14 cellular contexts compared by ENCODE assay signal in the genomic region with DNA sequence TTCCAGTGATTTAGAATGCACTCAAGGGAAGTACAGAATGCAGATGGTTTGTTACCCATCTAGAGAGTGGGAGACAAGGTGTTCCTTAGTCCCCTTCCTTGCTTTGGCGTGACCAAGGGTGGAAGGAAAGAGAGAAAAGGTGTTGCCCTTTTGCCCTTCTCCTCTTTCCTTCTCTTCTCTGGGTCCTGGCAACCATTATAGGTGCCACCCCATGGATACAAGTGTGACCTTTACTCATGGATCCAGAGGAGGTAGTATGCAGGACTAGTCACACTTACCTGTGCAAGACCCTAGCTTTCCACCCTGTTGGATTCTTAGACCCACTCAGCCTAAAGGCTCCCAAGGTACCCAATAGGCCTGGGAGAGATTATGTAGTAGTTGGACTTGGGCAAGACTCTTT. TPM values are rescaled to one million over a fixed set of nuclear protein-coding genes. Genes with fewer than 3 reads are reported as not detected.
DNase-seq lines count a peak whose midpoint lies in the region; ATAC-seq and TF ChIP-seq lines count a peak whose summit lies in the region.
"Had no signal": no experiment of that assay in that cellular context is flagged by ENCODE, and none has a peak within 500 bp of the region (broad histone marks: within the 10 kb centered on the region; RNA-seq: fewer than 3 reads in every experiment).

No MANE protein-coding gene starts in this region.

- peaks cover 4% of the 10 kb centered on the region for H3K36me3 Mint-ChIP-seq in activated naive CD4-positive, alpha-beta T cell treated with anti-CD3 and anti-CD28 coated beads, Interleukin-2, amount 10 ng/mL, durations not matched to agents 7 days and 5 days
- peaks cover 37 to 50% of the 10 kb centered on the region in 2 donors for H3K36me3 Mint-ChIP-seq in stimulated activated naive B cell treated with anti-CD40 and anti-IgM and Interleukin-4, amounts not matched to agents 10 μg/mL and 1 μg/mL and 100 μg/mL, for 72 hours

- in situ Hi-C loops in mammary epithelial cell (cut with MboI; ENCODE audit: low sequenced_read_pairs in 2 of 2) = no loop called here

- CTCF ChIA-PET in mammary epithelial cell (lab: Charles Lee; ENCODE audit: low non-redundant PET) = no interaction called here
- CTCF ChIA-PET in activated naive CD4-positive, alpha-beta T cell treated with anti-CD3 and anti-CD28 coated beads, Interleukin-2, amount 10 ng/mL, durations not matched to agents 7 days and 5 days (lab: Charles Lee) = interaction anchor here (1.0 kb wide), 1 partner anchor 644 kb away, joined by 3 read pairs; no protein-coding TSS in a partner anchor

- H4K8ac ChIP-seq in mesenchymal stem cell (ENCODE audit: low read length) = no peak overlapping the region

- no peak overlapping the region for H2AFZ ChIP-seq in mammary epithelial cell (ENCODE audit: low read depth, low read length)
- no peak overlapping the region for H2AFZ ChIP-seq in mesenchymal stem cell (ENCODE audit: low read depth, low read length)

- H2BK5ac ChIP-seq in mesenchymal stem cell (ENCODE audit: low read depth, low read length, poor library complexity, severe bottlenecking) = no peak overlapping the region

- no peaks in the 10 kb centered on the region for H3K27me3 Mint-ChIP-seq in activated naive CD4-positive, alpha-beta T cell treated with anti-CD3 and anti-CD28 coated beads, Interleukin-2, amount 10 ng/mL, durations not matched to agents 7 days and 5 days
- no peaks in the 10 kb centered on the region for H3K27me3 Mint-ChIP-seq in stimulated activated naive B cell treated with anti-CD40 and anti-IgM and Interleukin-4, amounts not matched to agents 10 μg/mL and 1 μg/mL and 100 μg/mL, for 72 hours
- H3K27me3 Mint-ChIP-seq: IgD-negative memory B cell had no signal

- no peak overlapping the region for H3K14ac ChIP-seq in mesenchymal stem cell (ENCODE audit: low read length in 2 of 2)

- no peak overlapping the region for H2BK12ac ChIP-seq in mesenchymal stem cell (ENCODE audit: low read length in 2 of 2)

- no peak overlapping the region for H3K18ac ChIP-seq in mesenchymal stem cell (ENCODE audit: low read depth in 1 of 2, low read length in 2 of 2)

- H3K4me3 ChIP-seq in mammary epithelial cell (replicated peaks in 1 of 3; ENCODE audit: insufficient read depth in 1 of 3, low read depth in 2 of 3, low read length in 3 of 3) (no peak overlapping the region), mesenchymal stem cell (ENCODE audit: insufficient read depth in 1 of 2, low read depth in 1 of 2, low read length in 2 of 2) (no peak overlapping the region)
- H3K4me3 ChIP-seq: skin epidermis, tibial nerve had no signal

- H3K36me3 ChIP-seq in mammary epithelial cell (ENCODE audit: insufficient read depth, low read length) (no peaks in the 10 kb centered on the region), mesenchymal stem cell (ENCODE audit: control insufficient read depth in 1 of 2, insufficient read depth in 2 of 2, low read depth in 1 of 2, low read length in 2 of 2) (no peaks in the 10 kb centered on the region)

- no peaks in the 10 kb centered on the region for H3K4me1 ChIP-seq in mammary epithelial cell (ENCODE audit: insufficient read depth, low read length)
- no peaks in the 10 kb centered on the region for H3K4me1 ChIP-seq in mesenchymal stem cell (ENCODE audit: control insufficient read depth, insufficient read depth, low read depth, low read length)
- H3K4me1 ChIP-seq: tibial nerve had no signal

- H3K4me2 ChIP-seq in mammary epithelial cell (ENCODE audit: insufficient read depth, low read depth, low read length) = no peak overlapping the region
- H3K4me2 ChIP-seq in mesenchymal stem cell (ENCODE audit: low read length, poor library complexity, severe bottlenecking) = no peak overlapping the region

- DNase-seq in DMS 273 (lab: John Stamatoyannopoulos, UW; ENCODE audit: unreplicated experiment) (peak; percentile 64), DMS 273 treated with DMSO at 0.1 percent for 48 hours (lab: John Stamatoyannopoulos, UW) (no peak), mammary epithelial cell (peak; percentile 21), mesenchymal stem cell (peak; percentile 40), dedifferentiated amniotic fluid mesenchymal stem cell (ENCODE audit: extremely low spot score) (no peak)
- no peak for DNase-seq in activated naive CD4-positive, alpha-beta T cell treated with anti-CD3 and anti-CD28 coated beads, Interleukin-2, amount 10 ng/mL, durations not matched to agents 7 days and 5 days
- no peak for DNase-seq in stimulated activated naive B cell treated with anti-CD40 and anti-IgM and Interleukin-4, amounts not matched to agents 10 μg/mL and 1 μg/mL and 100 μg/mL, for 72 hours
- DNase-seq: kidney, NCI-H2171 had no signal

- TF ChIP-seq EP300 in Ishikawa (IDR thresholded peaks at IDR 0.05; ENCODE audit: borderline replicate concordance) = no peak

- BruUV-seq in mammary epithelial cell (replicated peaks; lab: Mats Ljungman, UMichigan) = no TSS peak

- H3K27me3 ChIP-seq in mammary epithelial cell (ENCODE audit: insufficient read depth, low read length) = no peaks in the 10 kb centered on the region
- no peaks in the 10 kb centered on the region for H3K27me3 ChIP-seq in mesenchymal stem cell (ENCODE audit: control insufficient read depth in 1 of 2, insufficient read depth in 1 of 2, low read length in 2 of 2)
- H3K27me3 ChIP-seq: tibial nerve had no signal

- ATAC-seq in stimulated activated naive B cell treated with anti-CD40 and anti-IgM and Interleukin-4, amounts not matched to agents 10 μg/mL and 1 μg/mL and 100 μg/mL, for 72 hours (replicated peaks) = no peak

- H3K79me2 ChIP-seq in mammary epithelial cell (ENCODE audit: insufficient read depth, low read length) = no peaks in the 10 kb centered on the region

- H3K9me3 Mint-ChIP-seq in activated naive CD4-positive, alpha-beta T cell treated with anti-CD3 and anti-CD28 coated beads, Interleukin-2, amount 10 ng/mL, durations not matched to agents 7 days and 5 days = peaks cover 64% of the 10 kb centered on the region
- H3K9me3 Mint-ChIP-seq in stimulated activated naive B cell treated with anti-CD40 and anti-IgM and Interleukin-4, amounts not matched to agents 10 μg/mL and 1 μg/mL and 100 μg/mL, for 72 hours = peaks cover 38 to 46% of the 10 kb centered on the region in 2 donors

- H3K27ac Mint-ChIP-seq in activated naive CD4-positive, alpha-beta T cell treated with anti-CD3 and anti-CD28 coated beads, Interleukin-2, amount 10 ng/mL, durations not matched to agents 7 days and 5 days = no peak overlapping the region
- H3K27ac Mint-ChIP-seq in stimulated activated naive B cell treated with anti-CD40 and anti-IgM and Interleukin-4, amounts not matched to agents 10 μg/mL and 1 μg/mL and 100 μg/mL, for 72 hours = no peak overlapping the region
- H3K27ac Mint-ChIP-seq: IgD-negative memory B cell had no signal

- no peak for TF ChIP-seq CTCF in mammary epithelial cell (conservative IDR thresholded peaks at IDR 0.05 in 1 of 2, IDR thresholded peaks at IDR 0.05 in 1 of 2; ENCODE audit: extremely low read depth in 1 of 2, insufficient read depth in 1 of 2, low read depth in 1 of 2, low read length in 2 of 2)

- H3K9me3 ChIP-seq in mammary epithelial cell (replicated peaks; ENCODE audit: insufficient read depth, low read length) (peaks cover 45% of the 10 kb centered on the region), mesenchymal stem cell (ENCODE audit: control insufficient read depth, low read length) (peaks cover 51% of the 10 kb centered on the region)

- no peak overlapping the region for H3K4me3 Mint-ChIP-seq in activated naive CD4-positive, alpha-beta T cell treated with anti-CD3 and anti-CD28 coated beads, Interleukin-2, amount 10 ng/mL, durations not matched to agents 7 days and 5 days
- peak overlapping the region in 1 of 2 donors; percentile 17 for H3K4me3 Mint-ChIP-seq in stimulated activated naive B cell treated with anti-CD40 and anti-IgM and Interleukin-4, amounts not matched to agents 10 μg/mL and 1 μg/mL and 100 μg/mL, for 72 hours
- H3K4me3 Mint-ChIP-seq: IgD-negative memory B cell had no signal

- H3K27ac ChIP-seq in mammary epithelial cell (ENCODE audit: insufficient read depth, low read depth, low read length) (no peak overlapping the region), mesenchymal stem cell (ENCODE audit: low read length, poor library complexity, severe bottlenecking) (no peak overlapping the region)
- H3K27ac ChIP-seq: 22Rv1, skin epidermis, tibial nerve had no signal

- H4K91ac ChIP-seq in mesenchymal stem cell (ENCODE audit: low read length) = no peak overlapping the region

- H3K23ac ChIP-seq in mesenchymal stem cell (ENCODE audit: low read length in 2 of 2) = no peak overlapping the region

- no peak overlapping the region for H2AK5ac ChIP-seq in mesenchymal stem cell (ENCODE audit: low read length, severe bottlenecking)

- dilution Hi-C loops in mammary epithelial cell (cut with HindIII; ENCODE audit: low sequenced_read_pairs) = no loop called here

- intact Hi-C loops in mammary epithelial cell (cut with micrococcal nuclease) = no loop called here

- H3K9ac ChIP-seq in mammary epithelial cell (ENCODE audit: insufficient read depth, low read length) = no peak overlapping the region
- no peak overlapping the region for H3K9ac ChIP-seq in mesenchymal stem cell (ENCODE audit: low read length)

- WGBS in mammary epithelial cell (ENCODE audit: low coverage, missing lambda C conversion rate) = 17% methylated on average over 1 of the region's 1 CpG
- no CpG with 5 or more reads among the region's 1 CpG for WGBS in mesenchymal stem cell

- no peak overlapping the region for H2BK120ac ChIP-seq in mesenchymal stem cell (ENCODE audit: low read depth, low read length)

- H3K79me1 ChIP-seq in mesenchymal stem cell (replicated peaks; ENCODE audit: low read length, poor library complexity, severe bottlenecking) = no peaks in the 10 kb centered on the region

- H4K20me1 ChIP-seq in mammary epithelial cell (ENCODE audit: insufficient read depth, low read length) = no peaks in the 10 kb centered on the region

- H2BK15ac ChIP-seq in mesenchymal stem cell (ENCODE audit: low read depth, poor library complexity, severe bottlenecking) = no peak overlapping the region

- TF ChIP-seq RAD21 in Ishikawa (IDR thresholded peaks at IDR 0.05; ENCODE audit: low read depth) = no peak

- H3K4ac ChIP-seq in mesenchymal stem cell (ENCODE audit: low read depth in 1 of 2, low read length in 2 of 2) = no peak overlapping the region

- H3K4me1 Mint-ChIP-seq in activated naive CD4-positive, alpha-beta T cell treated with anti-CD3 and anti-CD28 coated beads, Interleukin-2, amount 10 ng/mL, durations not matched to agents 7 days and 5 days = no peaks in the 10 kb centered on the region
- no peaks in the 10 kb centered on the region for H3K4me1 Mint-ChIP-seq in stimulated activated naive B cell treated with anti-CD40 and anti-IgM and Interleukin-4, amounts not matched to agents 10 μg/mL and 1 μg/mL and 100 μg/mL, for 72 hours

RNA-seq across cellular contexts. Expression of gene RBFA, which starts 11.6 kb away (rescaled TPM):
- 10 to 100 TPM; 29.3 to 35.1 TPM for total RNA-seq in mammary epithelial cell
- polyA plus RNA-seq in mammary epithelial cell = 34.0 TPM
- polyA minus RNA-seq in mammary epithelial cell = 57.3 TPM
- 23.3 TPM for polyA plus RNA-seq in mesenchymal stem cell (2013, experiment 1 of 2)
- polyA plus RNA-seq in mesenchymal stem cell (2013, experiment 2 of 2) = 22.5 TPM

RNA-seq across cellular contexts. Expression of gene TXNL4A, which starts 34.2 kb away (rescaled TPM):
- total RNA-seq in mammary epithelial cell = 100 to 1,000 TPM in 1 of 2 donors, 10 to 100 TPM in 1; 32.8 to 100 TPM
- 102 TPM for polyA plus RNA-seq in mammary epithelial cell
- polyA minus RNA-seq in mammary epithelial cell = 27.5 TPM
- 117 TPM for polyA plus RNA-seq in mesenchymal stem cell (2013, experiment 1 of 2)
- 121 TPM for polyA plus RNA-seq in mesenchymal stem cell (2013, experiment 2 of 2)

RNA-seq across cellular contexts. Expression of gene HSBP1L1, which starts 58.2 kb away (rescaled TPM):
- 10 to 100 TPM; 14.2 to 33.8 TPM for total RNA-seq in mammary epithelial cell
- polyA plus RNA-seq in mammary epithelial cell = 21.0 TPM
- 22.9 TPM for polyA minus RNA-seq in mammary epithelial cell
- polyA plus RNA-seq in mesenchymal stem cell (2013, experiment 1 of 2) = 34.5 TPM
- polyA plus RNA-seq in mesenchymal stem cell (2013, experiment 2 of 2) = 31.5 TPM

Comparison
In these comparisons a context has a peak if more than half of its experiments do, and no peak if none do; other contexts are left out.
1. DNase-seq: peak in DMS 273 (single experiment), mammary epithelial cell (single experiment) and mesenchymal stem cell (single experiment); none in DMS 273 treated with DMSO at 0.1 percent for 48 hours (single experiment), activated naive CD4-positive, alpha-beta T cell treated with anti-CD3 and anti-CD28 coated beads, Interleukin-2, amount 10 ng/mL, durations not matched to agents 7 days and 5 days (single experiment), stimulated activated naive B cell treated with anti-CD40 and anti-IgM and Interleukin-4, amounts not matched to agents 10 μg/mL and 1 μg/mL and 100 μg/mL, for 72 hours (single experiment) and dedifferentiated amniotic fluid mesenchymal stem cell (single experiment).